In genomic region chr11:9017773-9018172, GRCh38 we compare ENCODE assay signal across 11 cellular contexts. TPM values are rescaled to one million over a fixed set of nuclear protein-coding genes. Genes with fewer than 3 reads are reported as not detected.
DNase-seq lines count a peak whose midpoint lies in the region; FAIRE-seq and TF ChIP-seq lines count a peak whose summit lies in the region.
"Had no signal": no experiment of that assay in that cellular context is flagged by ENCODE, and none has a peak within 500 bp of the region (broad histone marks: within the 10 kb centered on the region; RNA-seq: fewer than 3 reads in every experiment).

No MANE protein-coding gene starts in this region.

- peaks cover 10% of the 10 kb centered on the region for H3K4me1 Mint-ChIP-seq in activated naive CD8-positive, alpha-beta T cell treated with anti-CD3 and anti-CD28 coated beads for 36 hours

- H3K4me3 ChIP-seq in skeletal muscle cell (ENCODE audit: low read depth, low read length): no peak overlapping the region

- H3K27ac Mint-ChIP-seq in activated naive CD8-positive, alpha-beta T cell treated with anti-CD3 and anti-CD28 coated beads for 36 hours: no peak overlapping the region
- H3K27ac Mint-ChIP-seq: progenitor cell of endocrine pancreas; T-helper 1 cell treated with Interleukin-12 subunit alpha and Interleukin-12 subunit beta and Interleukin-4 antibody, amounts not matched to agents 30 μg/mL and 1 μg/mL, for 36 hours had no signal

- peaks cover 1% of the 10 kb centered on the region for H3K9me3 Mint-ChIP-seq in activated naive CD8-positive, alpha-beta T cell treated with anti-CD3 and anti-CD28 coated beads for 36 hours
- H3K9me3 Mint-ChIP-seq: T-helper 1 cell treated with Interleukin-12 subunit alpha and Interleukin-12 subunit beta and Interleukin-4 antibody, amounts not matched to agents 30 μg/mL and 1 μg/mL, for 36 hours had no signal

- intact Hi-C loops in head of caudate nucleus (cut with DNase I): loop anchor here (10.0 kb wide), 1 partner anchor 117 kb away; no protein-coding TSS in a partner anchor

- H3K4me3 Mint-ChIP-seq in activated naive CD8-positive, alpha-beta T cell treated with anti-CD3 and anti-CD28 coated beads for 36 hours: no peak overlapping the region
- H3K4me3 Mint-ChIP-seq: T-helper 1 cell treated with Interleukin-12 subunit alpha and Interleukin-12 subunit beta and Interleukin-4 antibody, amounts not matched to agents 30 μg/mL and 1 μg/mL, for 36 hours had no signal

- DNase-seq in GM12891 (ENCODE audit: insufficient read length, low spot score): no peak
- peak; percentile 86 for DNase-seq in SKM-1 (lab: John Stamatoyannopoulos, UW; ENCODE audit: unreplicated experiment)
- peak in 23 of 42 donors; percentile 21 to 68 (median 37) for DNase-seq in head of caudate nucleus
- DNase-seq in skeletal muscle cell (ENCODE audit: low read depth): peak; percentile 7
- no peak for DNase-seq in activated CD4-positive, alpha-beta T cell treated with anti-CD3 and anti-CD28 coated beads, Interleukin-2, amount 50 U/mL, for 4 hours
- no peak for DNase-seq in cortex of kidney (lab: John Stamatoyannopoulos, UW)
- DNase-seq in activated naive CD8-positive, alpha-beta T cell treated with anti-CD3 and anti-CD28 coated beads for 36 hours: no peak
- DNase-seq in stimulated activated CD4-positive, alpha-beta T cell treated with anti-CD3 and anti-CD28 coated beads, Interleukin-2, amount 100 ng/mL, for 48 hours: no peak
- DNase-seq: Calu3 had no signal

- H3K27me3 Mint-ChIP-seq in activated naive CD8-positive, alpha-beta T cell treated with anti-CD3 and anti-CD28 coated beads for 36 hours: peaks cover 9% of the 10 kb centered on the region

- H3K36me3 Mint-ChIP-seq in activated naive CD8-positive, alpha-beta T cell treated with anti-CD3 and anti-CD28 coated beads for 36 hours: no peaks in the 10 kb centered on the region

- FAIRE-seq in GM12891 (lab: Jason Lieb, UNC): no peak

- TF ChIP-seq POLR2A in GM12891 (IDR thresholded peaks at IDR 0.05; ENCODE audit: low read depth, low read length): no peak

TF ChIP-seq in GM12891, 5 proteins besides CTCF, POLR2A, EP300 and RAD21:
- TF ChIP-seq TAF1 (IDR thresholded peaks at IDR 0.05; ENCODE audit: low read depth, low read length) (no peak), POLR2AphosphoS5 (IDR thresholded peaks at IDR 0.05; ENCODE audit: low read depth, low read length) (no peak), SPI1 (IDR thresholded peaks at IDR 0.05; ENCODE audit: low read depth, low read length) (peak; percentile 62), PAX5 (IDR thresholded peaks at IDR 0.05; ENCODE audit: insufficient read depth, low read length, severe bottlenecking) (no peak), POU2F2 (IDR thresholded peaks at IDR 0.05; ENCODE audit: low read depth, low read length) (no peak)

RNA-seq across cellular contexts. Expression of gene NRIP3, which starts 14.0 kb away (rescaled TPM):
- polyA plus RNA-seq in GM12891 (2012; ENCODE audit: low read depth, missing spikeins): 0.06 TPM
- total RNA-seq in activated naive CD8-positive, alpha-beta T cell treated with anti-CD3 and anti-CD28 coated beads for 36 hours: 1 to 10 TPM in 1 of 2 experiments, under 1 TPM in 1; 0.95 to 1.5 TPM

RNA-seq across cellular contexts. Expression of gene TMEM9B, which starts 53.5 kb away (rescaled TPM):
- polyA plus RNA-seq in GM12891 (2012; ENCODE audit: low read depth, missing spikeins): 21.1 TPM
- 10 to 100 TPM; 21.1 to 22.3 TPM for total RNA-seq in activated naive CD8-positive, alpha-beta T cell treated with anti-CD3 and anti-CD28 coated beads for 36 hours

Comparison
In these comparisons a context has a peak if more than half of its experiments do, and no peak if none do; other contexts are left out.
1. DNase-seq: peak in SKM-1 (single experiment), head of caudate nucleus (23 of 42) and skeletal muscle cell (single experiment); none in GM12891 (single experiment), activated CD4-positive, alpha-beta T cell treated with anti-CD3 and anti-CD28 coated beads, Interleukin-2, amount 50 U/mL, for 4 hours (0 of 2), cortex of kidney (single experiment), activated naive CD8-positive, alpha-beta T cell treated with anti-CD3 and anti-CD28 coated beads for 36 hours (single experiment) and stimulated activated CD4-positive, alpha-beta T cell treated with anti-CD3 and anti-CD28 coated beads, Interleukin-2, amount 100 ng/mL, for 48 hours (0 of 2).